Comparison of ENCODE assay signal across 17 cellular contexts in the genomic region with DNA sequence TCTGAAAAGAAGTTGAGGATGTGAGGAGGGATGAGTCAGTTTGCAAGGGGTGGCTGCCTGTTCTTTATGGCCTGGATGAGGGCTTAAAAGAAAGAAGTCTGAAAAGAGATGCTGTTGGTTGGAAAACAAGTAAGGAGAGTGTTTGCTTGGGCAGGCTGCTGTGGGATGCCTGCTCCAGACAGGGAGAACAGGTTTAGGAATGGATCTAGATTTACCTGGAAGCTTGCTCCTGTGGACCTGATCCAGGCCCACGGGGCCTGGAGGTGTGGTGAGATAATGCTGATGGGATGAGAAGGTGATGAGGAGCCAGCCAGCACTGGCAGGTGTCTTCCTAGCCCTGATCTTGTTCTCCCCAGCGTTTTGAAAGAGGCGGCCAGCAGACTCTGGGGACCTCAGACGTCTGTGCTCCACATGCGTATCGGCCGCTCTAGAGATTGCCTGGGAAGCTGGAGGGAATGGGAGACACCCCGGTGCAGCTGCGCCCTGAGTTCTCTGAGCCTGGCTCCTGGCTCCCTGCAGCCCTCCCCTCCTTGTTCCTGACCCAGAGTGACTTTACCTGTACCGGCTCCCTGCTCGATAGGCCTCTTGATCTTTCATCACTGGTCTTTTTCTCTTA.
DNase-seq lines count a peak whose midpoint lies in the region; ATAC-seq, FAIRE-seq and TF ChIP-seq lines count a peak whose summit lies in the region.
"Had no signal": no experiment of that assay in that cellular context is flagged by ENCODE, and none has a peak within 500 bp of the region (broad histone marks: within the 10 kb centered on the region; RNA-seq: fewer than 3 reads in every experiment).

No MANE protein-coding gene starts in this region.

- FAIRE-seq in D721Med (lab: Jason Lieb, UNC) = no peak
- FAIRE-seq: A204.1, HTR-8/SVneo had no signal

- ATAC-seq in activated T-helper 17 cell treated with anti-CD3 and anti-CD28 coated beads, Interleukin-2, amount 50 U/mL, for 72 hours (replicated peaks) = no peak
- no peak for ATAC-seq in stimulated activated effector memory CD8-positive, alpha-beta T cell treated with anti-CD3 and anti-CD28 coated beads, Interleukin-12 subunit alpha, Interleukin-12 subunit beta, amount 100 ng/mL, for 72 hours
- ATAC-seq: PC-3 had no signal

- no peaks in the 10 kb centered on the region for H3K27me3 Mint-ChIP-seq in activated naive CD4-positive, alpha-beta T cell treated with anti-CD3 and anti-CD28 coated beads, Interleukin-2, amount 50 U/mL, for 24 hours
- H3K27me3 Mint-ChIP-seq in activated T-helper 17 cell treated with anti-CD3 and anti-CD28 coated beads, Interleukin-2, amount 50 U/mL, for 72 hours = no peaks in the 10 kb centered on the region

- TF ChIP-seq CTCF in D721Med (IDR thresholded peaks at IDR 0.05; ENCODE audit: insufficient read depth, missing control alignments) = no peak

- peaks cover 2% of the 10 kb centered on the region for H3K36me3 Mint-ChIP-seq in activated naive CD4-positive, alpha-beta T cell treated with anti-CD3 and anti-CD28 coated beads, Interleukin-2, amount 50 U/mL, for 24 hours
- H3K36me3 Mint-ChIP-seq in activated T-helper 17 cell treated with anti-CD3 and anti-CD28 coated beads, Interleukin-2, amount 50 U/mL, for 72 hours (ENCODE audit: low read depth) = peaks cover 27% of the 10 kb centered on the region
- peaks cover 34% of the 10 kb centered on the region for H3K36me3 Mint-ChIP-seq in stimulated activated effector memory CD8-positive, alpha-beta T cell treated with anti-CD3 and anti-CD28 coated beads, Interleukin-12 subunit alpha, Interleukin-12 subunit beta, amount 100 ng/mL, for 72 hours

- H3K9me3 Mint-ChIP-seq in activated naive CD4-positive, alpha-beta T cell treated with anti-CD3 and anti-CD28 coated beads, Interleukin-2, amount 50 U/mL, for 24 hours = no peaks in the 10 kb centered on the region
- H3K9me3 Mint-ChIP-seq in activated T-helper 17 cell treated with anti-CD3 and anti-CD28 coated beads, Interleukin-2, amount 50 U/mL, for 72 hours = no peaks in the 10 kb centered on the region
- H3K9me3 Mint-ChIP-seq in stimulated activated effector memory CD8-positive, alpha-beta T cell treated with anti-CD3 and anti-CD28 coated beads, Interleukin-12 subunit alpha, Interleukin-12 subunit beta, amount 100 ng/mL, for 72 hours = no peaks in the 10 kb centered on the region

- no peak for DNase-seq in activated naive CD4-positive, alpha-beta T cell treated with Interleukin-2 at 50 U/mL for 16 hours
- peak; percentile 35 for DNase-seq in islet precursor cell
- DNase-seq in stimulated activated effector memory CD8-positive, alpha-beta T cell treated with anti-CD3 and anti-CD28 coated beads, Interleukin-12 subunit alpha, Interleukin-12 subunit beta, amount 100 ng/mL, for 72 hours (ENCODE audit: low spot score in 2 of 2) = no peak
- DNase-seq in cerebellar nuclear complex (lab: John Stamatoyannopoulos, UW) = no peak
- no peak for DNase-seq in D721Med (ENCODE audit: insufficient read length, low spot score)
- DNase-seq in effector CD4-positive, alpha-beta T cell = no peak
- DNase-seq: C1 segment of cervical spinal cord, Caco-2, DMS53, HCEC 1CT, NCI-H1694, NCI-H446, PC-3 had no signal

- H3K4me1 Mint-ChIP-seq in activated naive CD4-positive, alpha-beta T cell treated with anti-CD3 and anti-CD28 coated beads, Interleukin-2, amount 50 U/mL, for 24 hours = peaks cover 19% of the 10 kb centered on the region
- peaks cover 19% of the 10 kb centered on the region for H3K4me1 Mint-ChIP-seq in activated T-helper 17 cell treated with anti-CD3 and anti-CD28 coated beads, Interleukin-2, amount 50 U/mL, for 72 hours
- peaks cover 20% of the 10 kb centered on the region for H3K4me1 Mint-ChIP-seq in stimulated activated effector memory CD8-positive, alpha-beta T cell treated with anti-CD3 and anti-CD28 coated beads, Interleukin-12 subunit alpha, Interleukin-12 subunit beta, amount 100 ng/mL, for 72 hours

- peak overlapping the region; percentile 3 for H3K27ac Mint-ChIP-seq in activated naive CD4-positive, alpha-beta T cell treated with anti-CD3 and anti-CD28 coated beads, Interleukin-2, amount 50 U/mL, for 24 hours
- peak overlapping the region; percentile 57 for H3K27ac Mint-ChIP-seq in activated T-helper 17 cell treated with anti-CD3 and anti-CD28 coated beads, Interleukin-2, amount 50 U/mL, for 72 hours
- H3K27ac Mint-ChIP-seq in stimulated activated effector memory CD8-positive, alpha-beta T cell treated with anti-CD3 and anti-CD28 coated beads, Interleukin-12 subunit alpha, Interleukin-12 subunit beta, amount 100 ng/mL, for 72 hours = peak overlapping the region; percentile 68

- H3K4me3 Mint-ChIP-seq in activated naive CD4-positive, alpha-beta T cell treated with anti-CD3 and anti-CD28 coated beads, Interleukin-2, amount 50 U/mL, for 24 hours = no peak overlapping the region
- no peak overlapping the region for H3K4me3 Mint-ChIP-seq in activated T-helper 17 cell treated with anti-CD3 and anti-CD28 coated beads, Interleukin-2, amount 50 U/mL, for 72 hours
- H3K4me3 Mint-ChIP-seq in stimulated activated effector memory CD8-positive, alpha-beta T cell treated with anti-CD3 and anti-CD28 coated beads, Interleukin-12 subunit alpha, Interleukin-12 subunit beta, amount 100 ng/mL, for 72 hours = no peak overlapping the region

Comparison
In these comparisons a context has a peak if more than half of its experiments do, and no peak if none do; other contexts are left out.
1. H3K27ac Mint-ChIP-seq: peak in every context shown above with its lines; median percentile 68 in stimulated activated effector memory CD8-positive, alpha-beta T cell treated with anti-CD3 and anti-CD28 coated beads, Interleukin-12 subunit alpha, Interleukin-12 subunit beta, amount 100 ng/mL, for 72 hours; 57 in activated T-helper 17 cell treated with anti-CD3 and anti-CD28 coated beads, Interleukin-2, amount 50 U/mL, for 72 hours; 3 in activated naive CD4-positive, alpha-beta T cell treated with anti-CD3 and anti-CD28 coated beads, Interleukin-2, amount 50 U/mL, for 24 hours.